ENCODE assay signal across 8 cellular contexts in genomic region chr1:145892486-145893087, GRCh38. TPM values are rescaled to one million over a fixed set of nuclear protein-coding genes. Genes with fewer than 3 reads are reported as not detected.
A peak's percentile ranks its signal among the peaks of the same experiment; 100 is the strongest.
DNase-seq lines count a peak whose midpoint lies in the region; ATAC-seq and TF ChIP-seq lines count a peak whose summit lies in the region.

No MANE protein-coding gene starts in this region.

- POLR2A ChIA-PET in WTC11 (lab: Charles Lee): interaction anchor here (1.0 to 1.8 kb wide), 7 partner anchors 15 to 87 kb away, joined by 4 to 14 read pairs (median 5); partner anchors contain the start of genes ANKRD34A, NUDT17, PIAS3 and POLR3GL
- POLR2A ChIA-PET in naive thymus-derived CD4-positive, alpha-beta T cell (lab: Charles Lee): interaction anchor here (0.7 to 2.7 kb wide), 6 partner anchors 10 to 72 kb away, joined by 3 to 10 read pairs (median 4); partner anchors contain the start of genes ANKRD34A, NUDT17, PEX11B and POLR3GL

- 31 to 40% methylated on average over 3 of the region's 3 CpGs for WGBS in heart right ventricle, 2 donors

- H3K27ac ChIP-seq in GM23338 (ENCODE audit: low read depth) (no peak overlapping the region), heart right ventricle (peak overlapping the region; percentile 67 to 93 (median 82)), skeletal muscle tissue (ENCODE audit: low read depth, low read length) (peak overlapping the region; percentile 84)
- no peak overlapping the region for H3K27ac ChIP-seq in naive thymus-derived CD4-positive, alpha-beta T cell (ENCODE audit: low read depth, low read length)

- peaks cover 7% of the 10 kb centered on the region; the same call in 1 of the 2 replicates for H3K4me1 ChIP-seq in GM23338 (ENCODE audit: insufficient read depth)
- H3K4me1 ChIP-seq in heart right ventricle: peaks cover 15 to 40% (median 28%) of the 10 kb centered on the region in 9 donors
- peaks cover 15 to 28% (median 19%) of the 10 kb centered on the region in 3 donors for H3K4me1 ChIP-seq in skeletal muscle tissue (ENCODE audit: control insufficient read depth in 3 of 3, insufficient read depth in 3 of 3, low read length in 3 of 3)
- no peaks in the 10 kb centered on the region for H3K4me1 ChIP-seq in naive thymus-derived CD4-positive, alpha-beta T cell (ENCODE audit: control insufficient read depth in 2 of 2, insufficient read depth in 2 of 2, low read length in 2 of 2)

- peak overlapping the region; percentile 61 for H2AFZ ChIP-seq in GM23338

- H3K27me3 ChIP-seq in GM23338 (ENCODE audit: insufficient read depth): no peaks in the 10 kb centered on the region
- H3K27me3 ChIP-seq in heart right ventricle: no peaks in the 10 kb centered on the region
- H3K27me3 ChIP-seq in skeletal muscle tissue (ENCODE audit: control insufficient read depth in 3 of 3, insufficient read depth in 3 of 3, low read length in 3 of 3): no peaks in the 10 kb centered on the region
- no peaks in the 10 kb centered on the region for H3K27me3 ChIP-seq in naive thymus-derived CD4-positive, alpha-beta T cell (ENCODE audit: control insufficient read depth in 2 of 2, insufficient read depth in 2 of 2, low read length in 2 of 2)

- H3K4me3 Mint-ChIP-seq in GM23338: peak overlapping the region; percentile 68
- H3K4me3 Mint-ChIP-seq in WTC11: peak overlapping the region; percentile 62
- no peak overlapping the region for H3K4me3 Mint-ChIP-seq in naive thymus-derived CD4-positive, alpha-beta T cell
- no peak overlapping the region for H3K4me3 Mint-ChIP-seq in activated naive CD4-positive, alpha-beta T cell treated with anti-CD3 and anti-CD28 coated beads for 36 hours

- H3K9me3 Mint-ChIP-seq in GM23338 (no peaks in the 10 kb centered on the region), WTC11 (no peaks in the 10 kb centered on the region)
- H3K9me3 Mint-ChIP-seq in naive thymus-derived CD4-positive, alpha-beta T cell: no peaks in the 10 kb centered on the region
- H3K9me3 Mint-ChIP-seq in activated naive CD4-positive, alpha-beta T cell treated with anti-CD3 and anti-CD28 coated beads for 36 hours: no peaks in the 10 kb centered on the region

- H3K9me3 ChIP-seq in heart right ventricle: no peaks in the 10 kb centered on the region
- no peaks in the 10 kb centered on the region for H3K9me3 ChIP-seq in skeletal muscle tissue (ENCODE audit: control insufficient read depth in 3 of 3, low read length in 3 of 3)
- no peaks in the 10 kb centered on the region for H3K9me3 ChIP-seq in naive thymus-derived CD4-positive, alpha-beta T cell (ENCODE audit: control insufficient read depth in 2 of 3, low read length in 3 of 3)

- H3K79me2 ChIP-seq in GM23338 (replicated peaks; ENCODE audit: insufficient read depth): no peaks in the 10 kb centered on the region

- H3K27ac Mint-ChIP-seq in GM23338 (peak overlapping the region; percentile 92), WTC11 (peak overlapping the region; percentile 95)
- no peak overlapping the region for H3K27ac Mint-ChIP-seq in naive thymus-derived CD4-positive, alpha-beta T cell
- H3K27ac Mint-ChIP-seq in activated naive CD4-positive, alpha-beta T cell treated with anti-CD3 and anti-CD28 coated beads for 36 hours: no peak overlapping the region

- peaks cover 12% of the 10 kb centered on the region; the same call in 2 of the 3 replicates for H3K4me1 Mint-ChIP-seq in GM23338
- peaks cover 19% of the 10 kb centered on the region for H3K4me1 Mint-ChIP-seq in WTC11
- H3K4me1 Mint-ChIP-seq in naive thymus-derived CD4-positive, alpha-beta T cell: peaks cover 0 to 4% (median 0%) of the 10 kb centered on the region in 7 donors
- no peaks in the 10 kb centered on the region for H3K4me1 Mint-ChIP-seq in activated naive CD4-positive, alpha-beta T cell treated with anti-CD3 and anti-CD28 coated beads for 36 hours (ENCODE audit: low read depth)

- H3K27me3 Mint-ChIP-seq in GM23338 (ENCODE audit: insufficient read depth, low read depth, poor library complexity) (peaks cover 10% of the 10 kb centered on the region), WTC11 (ENCODE audit: low read depth) (peaks cover 17% of the 10 kb centered on the region)
- peaks cover 0 to 2% (median 0%) of the 10 kb centered on the region in 5 donors for H3K27me3 Mint-ChIP-seq in naive thymus-derived CD4-positive, alpha-beta T cell
- no peaks in the 10 kb centered on the region for H3K27me3 Mint-ChIP-seq in activated naive CD4-positive, alpha-beta T cell treated with anti-CD3 and anti-CD28 coated beads for 36 hours (ENCODE audit: low read depth)

- H3K36me3 Mint-ChIP-seq in GM23338 (ENCODE audit: low read depth): no peaks in the 10 kb centered on the region
- H3K36me3 Mint-ChIP-seq in WTC11: no peaks in the 10 kb centered on the region
- H3K36me3 Mint-ChIP-seq in naive thymus-derived CD4-positive, alpha-beta T cell: peaks cover 0 to 5% (median 1%) of the 10 kb centered on the region in 5 donors
- peaks cover 1% of the 10 kb centered on the region for H3K36me3 Mint-ChIP-seq in activated naive CD4-positive, alpha-beta T cell treated with anti-CD3 and anti-CD28 coated beads for 36 hours (ENCODE audit: low read depth)

- no peaks in the 10 kb centered on the region for H4K20me1 ChIP-seq in GM23338 (replicated peaks; ENCODE audit: insufficient read depth)

- CTCF ChIA-PET in WTC11 (lab: Charles Lee): interaction anchor here (0.7 to 3.7 kb wide), 46 partner anchors 8 to 146 kb away, joined by 3 to 93 read pairs (median 6); partner anchors contain the start of genes ANKRD34A, HJV, ITGA10 and LIX1L
- CTCF ChIA-PET in naive thymus-derived CD4-positive, alpha-beta T cell (lab: Charles Lee): interaction anchor here (0.8 to 2.3 kb wide), 11 partner anchors 9 to 117 kb away, joined by 3 to 6 read pairs (median 4); partner anchors contain the start of genes ANKRD34A, LIX1L and POLR3GL
- CTCF ChIA-PET in activated naive CD4-positive, alpha-beta T cell treated with anti-CD3 and anti-CD28 coated beads for 36 hours (lab: Charles Lee): interaction anchor here (0.8 to 3.2 kb wide), 15 partner anchors 10 to 143 kb away, joined by 3 to 23 read pairs (median 7); partner anchors contain the start of genes ITGA10 and PIAS3

- no peaks in the 10 kb centered on the region for H3F3A ChIP-seq in GM23338 (replicated peaks; ENCODE audit: low read depth)

- DNase-seq in GM23338 (ENCODE audit: low spot score) (no peak), WTC11 (ENCODE audit: low spot score) (no peak), heart right ventricle (peak in 1 of 2 donors; percentile 30), NCI-H1417 (lab: John Stamatoyannopoulos, UW) (no peak)
- no peak for DNase-seq in naive thymus-derived CD4-positive, alpha-beta T cell
- DNase-seq in activated naive CD4-positive, alpha-beta T cell treated with anti-CD3 and anti-CD28 coated beads for 36 hours: no peak

- H3K4me3 ChIP-seq in GM23338 (peak overlapping the region; percentile 41), heart right ventricle (peak overlapping the region in 7 of 10 donors; percentile 2 to 28 (median 17)), skeletal muscle tissue (ENCODE audit: low read length in 3 of 3) (peak overlapping the region in 2 of 3 donors; percentile 34 to 65)
- H3K4me3 ChIP-seq in naive thymus-derived CD4-positive, alpha-beta T cell (ENCODE audit: low read length): no peak overlapping the region

- H3K9me2 ChIP-seq in GM23338 (ENCODE audit: insufficient read depth): no peaks in the 10 kb centered on the region

- peak overlapping the region; percentile 68 for H3K4me2 ChIP-seq in GM23338

- TF ChIP-seq CTCF in GM23338 (conservative IDR thresholded peaks at IDR 0.05; ENCODE audit: low read depth in 2 of 2) (no peak), WTC11 (IDR thresholded peaks at IDR 0.05) (no peak), heart right ventricle (IDR thresholded peaks at IDR 0.05) (no peak)

- no peaks in the 10 kb centered on the region for H3K36me3 ChIP-seq in GM23338 (ENCODE audit: insufficient read depth)
- no peaks in the 10 kb centered on the region for H3K36me3 ChIP-seq in heart right ventricle
- H3K36me3 ChIP-seq in skeletal muscle tissue (ENCODE audit: control insufficient read depth in 3 of 3, insufficient read depth in 3 of 3, low read length in 3 of 3): no peaks in the 10 kb centered on the region
- H3K36me3 ChIP-seq in naive thymus-derived CD4-positive, alpha-beta T cell (ENCODE audit: control insufficient read depth in 2 of 3, insufficient read depth in 3 of 3, low read length in 3 of 3): peaks cover 0 to 3% (median 0%) of the 10 kb centered on the region in 3 experiments

- ATAC-seq in GM23338 (peak; percentile 27), WTC11 (no peak; the same call in 1 of the 2 replicates), heart right ventricle (peak in 6 of 8 donors; percentile 4 to 31 (median 16)), GM21723 (IDR thresholded peaks at IDR 0.05; ENCODE audit: unreplicated experiment) (no peak)
- ATAC-seq in naive thymus-derived CD4-positive, alpha-beta T cell: no peak

- intact Hi-C loops in heart right ventricle (cut with DNase I): loop anchor here in 8 of 10 donors (1.0 to 10.0 kb wide), 8 partner anchors 16 to 122 kb away; partner anchors contain the start of genes ITGA10 (in 3 of the 8) and PIAS3 (in 2 of the 8)
- intact Hi-C loops in naive thymus-derived CD4-positive, alpha-beta T cell (cut with micrococcal nuclease): loop anchor here in 1 of 2 donors (1.0 kb wide), 2 partner anchors 18 to 121 kb away; partner anchors contain the start of gene ITGA10
- intact Hi-C loops in activated naive CD4-positive, alpha-beta T cell treated with anti-CD3 and anti-CD28 coated beads for 36 hours (cut with micrococcal nuclease): no loop called here

- H3K9ac ChIP-seq in skeletal muscle tissue (ENCODE audit: low read depth in 1 of 3, low read length in 3 of 3): peak overlapping the region in 2 of 3 donors; percentile 62 to 74

RNA-seq across cellular contexts. Expression of gene ANKRD35, which starts 6.9 kb away (rescaled TPM):
- 3.6 and 4.3 TPM in 2 replicates for total RNA-seq in GM23338 (2014; rRNA removed; shearing (Covaris generic))
- polyA plus RNA-seq in GM23338 (2016; fragmentation: Nextera tagmentation; extraction: Ambion mirVana) (4.9 and 5.6 TPM in 2 replicates), heart right ventricle (1 to 10 TPM in 1 of 2 donors, under 1 TPM in 1; 0.80 to 2.1 TPM)
- total RNA-seq in WTC11 (2021) (2.7 to 3.2 TPM (median 2.9 TPM) in 3 replicates), heart right ventricle (1 to 10 TPM in 1 of 10 donors, under 1 TPM in 9; 0.28 to 1.2 (median 0.56) TPM), skeletal muscle tissue (1.6 TPM)
- under 1 TPM in 2 of 5 experiments, not detected in 3; 0.15 to 0.58 TPM for total RNA-seq in naive thymus-derived CD4-positive, alpha-beta T cell
- polyA plus RNA-seq in naive thymus-derived CD4-positive, alpha-beta T cell: under 1 TPM; 0.12 to 0.14 TPM
- under 1 TPM; 0.19 to 0.20 TPM for total RNA-seq in activated naive CD4-positive, alpha-beta T cell treated with anti-CD3 and anti-CD28 coated beads for 36 hours

RNA-seq across cellular contexts. Expression of gene ITGA10, which starts 17.3 kb away (rescaled TPM):
- total RNA-seq in GM23338 (2014; rRNA removed; shearing (Covaris generic)): 0.04 and 0.21 TPM in 2 replicates
- polyA plus RNA-seq in GM23338 (2016; fragmentation: Nextera tagmentation; extraction: Ambion mirVana) (0.21 TPM in 1 of 2 replicates, not detected in the other), heart right ventricle (1 to 10 TPM; 1.9 to 4.2 TPM)
- total RNA-seq in WTC11 (2021) (0.31 to 0.34 TPM (median 0.32 TPM) in 3 replicates), heart right ventricle (1 to 10 TPM; 1.1 to 3.2 (median 1.6) TPM), skeletal muscle tissue (3.1 TPM)
- total RNA-seq in naive thymus-derived CD4-positive, alpha-beta T cell: 1 to 10 TPM; 1.2 to 4.8 (median 2.6) TPM
- polyA plus RNA-seq in naive thymus-derived CD4-positive, alpha-beta T cell: under 1 TPM in 1 of 2 donors, not detected in 1; 0.20 TPM
- under 1 TPM; 0.41 to 0.54 TPM for total RNA-seq in activated naive CD4-positive, alpha-beta T cell treated with anti-CD3 and anti-CD28 coated beads for 36 hours

RNA-seq across cellular contexts. Expression of gene PEX11B, which starts 25.9 kb away (rescaled TPM):
- 9.1 and 10.0 TPM in 2 replicates for total RNA-seq in GM23338 (2014; rRNA removed; shearing (Covaris generic))
- polyA plus RNA-seq in GM23338 (2016; fragmentation: Nextera tagmentation; extraction: Ambion mirVana): 7.4 and 9.7 TPM in 2 replicates
- 10.9 to 12.5 TPM (median 11.8 TPM) in 3 replicates for total RNA-seq in WTC11 (2021)
- 10 to 100 TPM; 20.4 to 26.3 (median 23.0) TPM for total RNA-seq in heart right ventricle
- 10 to 100 TPM; 17.7 to 24.5 TPM for polyA plus RNA-seq in heart right ventricle
- 26.6 TPM for total RNA-seq in skeletal muscle tissue
- total RNA-seq in naive thymus-derived CD4-positive, alpha-beta T cell: 10 to 100 TPM; 16.4 to 40.4 (median 37.7) TPM
- polyA plus RNA-seq in naive thymus-derived CD4-positive, alpha-beta T cell: 10 to 100 TPM; 39.9 to 57.1 TPM
- 10 to 100 TPM; 18.0 to 19.0 TPM for total RNA-seq in activated naive CD4-positive, alpha-beta T cell treated with anti-CD3 and anti-CD28 coated beads for 36 hours

RNA-seq across cellular contexts. Expression of gene PIAS3, which starts 33.7 kb away (rescaled TPM):
- total RNA-seq in GM23338 (2014; rRNA removed; shearing (Covaris generic)): 33.2 and 35.7 TPM in 2 replicates
- polyA plus RNA-seq in GM23338 (2016; fragmentation: Nextera tagmentation; extraction: Ambion mirVana) (40.8 and 45.4 TPM in 2 replicates), heart right ventricle (10 to 100 TPM; 19.9 to 28.7 TPM)
- total RNA-seq in WTC11 (2021) (44.9 to 52.4 TPM (median 49.6 TPM) in 3 replicates), heart right ventricle (10 to 100 TPM; 12.6 to 21.0 (median 15.0) TPM), skeletal muscle tissue (5.7 TPM)
- total RNA-seq in naive thymus-derived CD4-positive, alpha-beta T cell: 10 to 100 TPM; 21.4 to 28.3 (median 23.0) TPM
- polyA plus RNA-seq in naive thymus-derived CD4-positive, alpha-beta T cell: 10 to 100 TPM in 1 of 2 donors, 1 to 10 TPM in 1; 6.7 to 15.2 TPM
- total RNA-seq in activated naive CD4-positive, alpha-beta T cell treated with anti-CD3 and anti-CD28 coated beads for 36 hours: 10 to 100 TPM; 19.1 to 19.6 TPM

RNA-seq across cellular contexts. Expression of gene RBM8A, which starts 34.7 kb away (rescaled TPM):
- total RNA-seq in GM23338 (2014; rRNA removed; shearing (Covaris generic)): 170 and 212 TPM in 2 replicates
- polyA plus RNA-seq in GM23338 (2016; fragmentation: Nextera tagmentation; extraction: Ambion mirVana) (286 and 312 TPM in 2 replicates), heart right ventricle (100 to 1,000 TPM in 1 of 2 donors, 10 to 100 TPM in 1; 34.5 to 151 TPM)
- total RNA-seq in WTC11 (2021) (199 to 215 TPM (median 212 TPM) in 3 replicates), heart right ventricle (10 to 100 TPM; 55.5 to 90.5 (median 67.4) TPM), skeletal muscle tissue (36.5 TPM)
- total RNA-seq in naive thymus-derived CD4-positive, alpha-beta T cell: 100 to 1,000 TPM; 115 to 182 (median 120) TPM
- 100 to 1,000 TPM; 152 to 156 TPM for polyA plus RNA-seq in naive thymus-derived CD4-positive, alpha-beta T cell
- total RNA-seq in activated naive CD4-positive, alpha-beta T cell treated with anti-CD3 and anti-CD28 coated beads for 36 hours: 100 to 1,000 TPM; 241 to 242 TPM

Comparison
In these comparisons a context has a peak if more than half of its experiments do, and no peak if none do; other contexts are left out.
1. ATAC-seq: peak in GM23338 (single experiment) and heart right ventricle (6 of 8); none in WTC11 (single experiment), naive thymus-derived CD4-positive, alpha-beta T cell (single experiment) and GM21723 (single experiment).
2. H3K27ac ChIP-seq: peak in heart right ventricle (10 of 10) and skeletal muscle tissue (single experiment); none in GM23338 (single experiment) and naive thymus-derived CD4-positive, alpha-beta T cell (single experiment).
3. H3K27ac Mint-ChIP-seq: peak in GM23338 (single experiment) and WTC11 (single experiment); none in naive thymus-derived CD4-positive, alpha-beta T cell (0 of 9) and activated naive CD4-positive, alpha-beta T cell treated with anti-CD3 and anti-CD28 coated beads for 36 hours (single experiment).
4. H3K4me3 Mint-ChIP-seq: peak in GM23338 (single experiment) and WTC11 (single experiment); none in naive thymus-derived CD4-positive, alpha-beta T cell (0 of 10) and activated naive CD4-positive, alpha-beta T cell treated with anti-CD3 and anti-CD28 coated beads for 36 hours (single experiment).